1 cellular context compared by ENCODE assay signal in the genomic region with DNA sequence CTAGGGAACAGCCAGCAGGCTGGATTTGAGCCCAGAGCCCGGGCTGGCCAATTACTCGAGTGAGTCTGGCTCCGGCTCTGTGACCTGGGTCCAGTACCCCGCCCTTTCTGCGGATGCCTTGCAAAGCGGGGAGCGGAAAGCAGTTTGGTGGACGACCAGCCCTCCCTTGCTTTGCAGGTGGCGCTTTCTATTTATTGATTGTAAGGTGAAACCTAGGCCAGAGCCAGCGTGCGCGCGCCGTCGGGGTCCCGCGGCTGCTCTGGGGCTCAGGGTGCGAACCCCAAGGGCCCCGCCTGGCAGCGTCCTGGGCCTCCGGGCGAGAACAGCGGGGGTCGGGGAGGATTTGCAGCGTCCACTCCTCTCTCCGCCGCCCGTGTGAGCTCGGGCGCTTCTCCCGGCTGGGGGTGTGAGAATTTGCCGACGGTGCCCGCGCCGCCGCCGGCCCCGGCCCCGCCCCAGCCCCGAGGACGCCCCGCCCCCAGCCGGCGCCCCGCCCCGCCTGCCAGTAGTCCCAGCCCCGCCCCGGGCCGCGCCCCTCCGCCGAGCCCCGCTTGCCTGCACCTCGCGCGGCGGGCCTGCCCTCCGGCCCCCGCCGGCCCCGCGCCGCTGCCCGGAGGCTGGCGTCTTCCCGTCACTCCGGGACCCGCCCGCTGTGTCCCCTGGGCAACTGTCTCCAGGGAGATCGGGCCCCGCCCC.
TF ChIP-seq lines count a peak whose summit lies in the region.

No MANE protein-coding gene starts in this region.

TF ChIP-seq in SK-N-SH treated with all-trans-retinoic acid at 6 μM for 48 hours, 23 proteins besides CTCF, POLR2A, EP300 and RAD21 (continued from another document):
- TF ChIP-seq, protein P1, sequence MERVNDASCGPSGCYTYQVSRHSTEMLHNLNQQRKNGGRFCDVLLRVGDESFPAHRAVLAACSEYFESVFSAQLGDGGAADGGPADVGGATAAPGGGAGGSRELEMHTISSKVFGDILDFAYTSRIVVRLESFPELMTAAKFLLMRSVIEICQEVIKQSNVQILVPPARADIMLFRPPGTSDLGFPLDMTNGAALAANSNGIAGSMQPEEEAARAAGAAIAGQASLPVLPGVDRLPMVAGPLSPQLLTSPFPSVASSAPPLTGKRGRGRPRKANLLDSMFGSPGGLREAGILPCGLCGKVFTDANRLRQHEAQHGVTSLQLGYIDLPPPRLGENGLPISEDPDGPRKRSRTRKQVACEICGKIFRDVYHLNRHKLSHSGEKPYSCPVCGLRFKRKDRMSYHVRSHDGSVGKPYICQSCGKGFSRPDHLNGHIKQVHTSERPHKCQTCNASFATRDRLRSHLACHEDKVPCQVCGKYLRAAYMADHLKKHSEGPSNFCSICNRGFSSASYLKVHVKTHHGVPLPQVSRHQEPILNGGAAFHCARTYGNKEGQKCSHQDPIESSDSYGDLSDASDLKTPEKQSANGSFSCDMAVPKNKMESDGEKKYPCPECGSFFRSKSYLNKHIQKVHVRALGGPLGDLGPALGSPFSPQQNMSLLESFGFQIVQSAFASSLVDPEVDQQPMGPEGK (CRISPR knock-in tag; IDR thresholded peaks at IDR 0.05; ENCODE audit: borderline replicate concordance), result no peak
- TF ChIP-seq RARB (CRISPR knock-in tag; IDR thresholded peaks at IDR 0.05), result no peak
- TF ChIP-seq ARNTL (CRISPR knock-in tag; IDR thresholded peaks at IDR 0.05; ENCODE audit: borderline replicate concordance, low read depth), result no peak
- no peak for TF ChIP-seq OSR1 (CRISPR knock-in tag; IDR thresholded peaks at IDR 0.05)
- TF ChIP-seq ZFP3 (CRISPR knock-in tag; IDR thresholded peaks at IDR 0.05), result no peak
- no peak for TF ChIP-seq ZNF70 (CRISPR knock-in tag; IDR thresholded peaks at IDR 0.05)
- TF ChIP-seq ZNF565 (CRISPR knock-in tag; conservative IDR thresholded peaks at IDR 0.05; ENCODE audit: low read depth), result no peak
- no peak for TF ChIP-seq ZC3H10 (CRISPR knock-in tag; IDR thresholded peaks at IDR 0.05)
- TF ChIP-seq ISL1 (CRISPR knock-in tag; IDR thresholded peaks at IDR 0.05), result no peak
- no peak for TF ChIP-seq TOX (CRISPR knock-in tag; IDR thresholded peaks at IDR 0.05; ENCODE audit: borderline replicate concordance)
- no peak for TF ChIP-seq BACH2 (CRISPR knock-in tag; IDR thresholded peaks at IDR 0.05; ENCODE audit: borderline replicate concordance)
- no peak for TF ChIP-seq PPARA (CRISPR knock-in tag; IDR thresholded peaks at IDR 0.05; ENCODE audit: borderline replicate concordance)
- TF ChIP-seq, protein P2, sequence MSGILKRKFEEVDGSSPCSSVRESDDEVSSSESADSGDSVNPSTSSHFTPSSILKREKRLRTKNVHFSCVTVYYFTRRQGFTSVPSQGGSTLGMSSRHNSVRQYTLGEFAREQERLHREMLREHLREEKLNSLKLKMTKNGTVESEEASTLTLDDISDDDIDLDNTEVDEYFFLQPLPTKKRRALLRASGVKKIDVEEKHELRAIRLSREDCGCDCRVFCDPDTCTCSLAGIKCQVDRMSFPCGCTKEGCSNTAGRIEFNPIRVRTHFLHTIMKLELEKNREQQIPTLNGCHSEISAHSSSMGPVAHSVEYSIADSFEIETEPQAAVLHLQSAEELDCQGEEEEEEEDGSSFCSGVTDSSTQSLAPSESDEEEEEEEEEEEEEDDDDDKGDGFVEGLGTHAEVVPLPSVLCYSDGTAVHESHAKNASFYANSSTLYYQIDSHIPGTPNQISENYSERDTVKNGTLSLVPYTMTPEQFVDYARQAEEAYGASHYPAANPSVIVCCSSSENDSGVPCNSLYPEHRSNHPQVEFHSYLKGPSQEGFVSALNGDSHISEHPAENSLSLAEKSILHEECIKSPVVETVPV (CRISPR knock-in tag; IDR thresholded peaks at IDR 0.05), result no peak
